In the genomic region with DNA sequence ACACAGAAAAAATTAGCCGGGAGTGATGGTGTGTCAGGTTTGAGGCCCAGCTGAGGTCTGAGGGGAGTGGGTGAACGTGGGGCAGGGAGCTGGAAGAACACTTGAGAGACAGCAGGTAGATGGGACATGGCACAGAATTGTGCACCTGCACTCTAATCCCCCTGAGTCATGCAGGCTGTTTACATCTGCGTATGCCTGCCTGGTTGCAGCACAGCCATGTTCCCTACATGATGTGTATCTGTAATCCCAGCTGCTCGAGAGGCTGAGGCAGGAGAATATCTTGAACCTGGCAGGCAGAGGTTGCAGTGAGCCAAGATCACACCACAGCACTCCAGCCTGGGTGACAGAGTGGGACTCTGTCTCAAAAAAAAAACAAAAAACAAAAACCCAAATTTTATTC, we compare ENCODE assay signal across 11 cellular contexts.
"Had no signal": no experiment of that assay in that cellular context is flagged by ENCODE, and none has a peak within 500 bp of the region (broad histone marks: within the 10 kb centered on the region; RNA-seq: fewer than 3 reads in every experiment).

No MANE protein-coding gene starts in this region.

- H3K27ac Mint-ChIP-seq: endodermal cell had no signal

- H3K4me1 Mint-ChIP-seq: brain, endodermal cell had no signal

- H3K4me1 ChIP-seq: esophagus squamous epithelium, left ventricle myocardium inferior, transverse colon had no signal

- H3K4me3 Mint-ChIP-seq: brain, endodermal cell had no signal

- DNase-seq: activated CD4-positive, alpha-beta T cell treated with anti-CD3 and anti-CD28 coated beads, Interleukin-2, amount 50 U/mL, for 4 hours; activated naive CD4-positive, alpha-beta T cell treated with anti-CD3 and anti-CD28 coated beads, Interleukin-2, amount 50 U/mL, for 16 hours; activated T-cell treated with anti-CD3 and anti-CD28 coated beads, Interleukin-2, amount 50 U/mL, for 1 hour; amniotic stem cell; endodermal cell; esophagus squamous epithelium; head of caudate nucleus; left ventricle myocardium inferior; mesendoderm; transverse colon had no signal

- H3K36me3 ChIP-seq: esophagus squamous epithelium, left ventricle myocardium inferior, transverse colon had no signal

- H3K27me3 ChIP-seq: esophagus squamous epithelium, transverse colon had no signal

- H3K27ac ChIP-seq: esophagus squamous epithelium, left ventricle myocardium inferior, transverse colon had no signal

- H3K4me3 ChIP-seq: esophagus squamous epithelium, left ventricle myocardium inferior, transverse colon had no signal

- H3K9me3 ChIP-seq: esophagus squamous epithelium, left ventricle myocardium inferior, transverse colon had no signal

- H3K27me3 Mint-ChIP-seq: brain had no signal
